ENCODE assay signal across 29 cellular contexts in genomic region chr6:35073211-35073610, GRCh38.
"Had no signal": no experiment of that assay in that cellular context is flagged by ENCODE, and none has a peak within 500 bp of the region (broad histone marks: within the 10 kb centered on the region; RNA-seq: fewer than 3 reads in every experiment).

No MANE protein-coding gene starts in this region.

- H3K27ac Mint-ChIP-seq: activated CD4-positive, alpha-beta T cell treated with anti-CD3 and anti-CD28 coated beads, Interleukin-2, amount 10 ng/mL, durations not matched to agents 7 days and 5 days; activated CD8-positive, alpha-beta memory T cell treated with anti-CD3 and anti-CD28 coated beads, Interleukin-2, amount 10 ng/mL, durations not matched to agents 7 days and 5 days; activated CD8-positive, alpha-beta T cell treated with anti-CD3 and anti-CD28 coated beads for 36 hours; activated naive CD8-positive, alpha-beta T cell treated with anti-CD3 and anti-CD28 coated beads, Interleukin-2, amount 50 U/mL, for 24 hours; effector memory CD8-positive, alpha-beta T cell; mesothelial cell of epicardium; T-helper 2 cell treated with Interferon-gamma antibody and Interleukin-4, amounts not matched to agents 5 μg/mL and 100 μg/mL, for 36 hours had no signal

- H3K36me3 Mint-ChIP-seq: activated CD8-positive, alpha-beta memory T cell treated with anti-CD3 and anti-CD28 coated beads, Interleukin-2, amount 10 ng/mL, durations not matched to agents 7 days and 5 days had no signal

- H3K27me3 ChIP-seq: body of pancreas, dorsolateral prefrontal cortex, esophagus squamous epithelium, gastrocnemius medialis, heart right ventricle, neutrophil, ovary, right lobe of liver had no signal

- DNase-seq: activated CD4-positive, alpha-beta T cell treated with anti-CD3 and anti-CD28 coated beads, Interleukin-2, amount 10 ng/mL, durations not matched to agents 7 days and 5 days; activated CD4-positive, CD25-positive, alpha-beta regulatory T cell treated with anti-CD3 and anti-CD28 coated beads, Interleukin-2, amount 50 U/mL, for 72 hours; activated CD8-positive, alpha-beta memory T cell treated with anti-CD3 and anti-CD28 coated beads, Interleukin-2, amount 10 ng/mL, durations not matched to agents 7 days and 5 days; activated CD8-positive, alpha-beta T cell treated with anti-CD3 and anti-CD28 coated beads for 36 hours; activated effector memory CD4-positive, alpha-beta T cell treated with anti-CD3 and anti-CD28 coated beads, Interleukin-2, amount 50 U/mL, for 16 hours; activated naive CD4-positive, alpha-beta T cell treated with anti-CD3 and anti-CD28 coated beads, Interleukin-2, amount 50 U/mL, for 16 hours; activated naive CD8-positive, alpha-beta T cell treated with anti-CD3 and anti-CD28 coated beads, Interleukin-2, amount 50 U/mL, for 24 hours; activated T-cell treated with anti-CD3 and anti-CD28 coated beads for 4 hours; body of pancreas; effector memory CD8-positive, alpha-beta T cell; esophagus squamous epithelium; gastrocnemius medialis; heart right ventricle; islet precursor cell; naive thymus-derived CD8-positive, alpha-beta T cell; ovary; stimulated activated CD4-positive, alpha-beta T cell treated with anti-CD3 and anti-CD28 coated beads, Interleukin-2, amount 100 ng/mL, for 48 hours; stimulated activated CD8-positive, alpha-beta memory T cell treated with anti-CD3 and anti-CD28 coated beads, Interleukin-4, amount 100 ng/mL, for 48 hours; stimulated activated naive CD4-positive, alpha-beta T cell had no signal

- ATAC-seq: activated CD8-positive, alpha-beta memory T cell treated with anti-CD3 and anti-CD28 coated beads, Interleukin-2, amount 10 ng/mL, durations not matched to agents 7 days and 5 days; activated CD8-positive, alpha-beta T cell treated with anti-CD3 and anti-CD28 coated beads for 36 hours; activated naive CD8-positive, alpha-beta T cell treated with anti-CD3 and anti-CD28 coated beads, Interleukin-2, amount 50 U/mL, for 24 hours; body of pancreas; effector memory CD8-positive, alpha-beta T cell; gastrocnemius medialis; naive thymus-derived CD8-positive, alpha-beta T cell; right lobe of liver had no signal

- H3K9me3 ChIP-seq: body of pancreas, esophagus squamous epithelium, gastrocnemius medialis, heart right ventricle, neutrophil, ovary, right lobe of liver, thoracic aorta had no signal

- H3K4me1 ChIP-seq: body of pancreas, gastrocnemius medialis, right lobe of liver had no signal

- H3K27ac ChIP-seq: body of pancreas, esophagus squamous epithelium, gastrocnemius medialis, heart right ventricle, neutrophil, ovary, right lobe of liver, SK-N-MC, thoracic aorta, VCaP had no signal

- H3K4me1 Mint-ChIP-seq: activated CD4-positive, alpha-beta T cell treated with anti-CD3 and anti-CD28 coated beads, Interleukin-2, amount 10 ng/mL, durations not matched to agents 7 days and 5 days; activated CD8-positive, alpha-beta memory T cell treated with anti-CD3 and anti-CD28 coated beads, Interleukin-2, amount 10 ng/mL, durations not matched to agents 7 days and 5 days; activated naive CD8-positive, alpha-beta T cell treated with anti-CD3 and anti-CD28 coated beads, Interleukin-2, amount 50 U/mL, for 24 hours; central memory CD8-positive, alpha-beta T cell had no signal

- H3K27me3 Mint-ChIP-seq: activated CD4-positive, alpha-beta T cell treated with anti-CD3 and anti-CD28 coated beads, Interleukin-2, amount 10 ng/mL, durations not matched to agents 7 days and 5 days; activated CD8-positive, alpha-beta memory T cell treated with anti-CD3 and anti-CD28 coated beads, Interleukin-2, amount 10 ng/mL, durations not matched to agents 7 days and 5 days; activated CD8-positive, alpha-beta T cell treated with anti-CD3 and anti-CD28 coated beads for 36 hours; activated naive CD8-positive, alpha-beta T cell treated with anti-CD3 and anti-CD28 coated beads, Interleukin-2, amount 50 U/mL, for 24 hours; central memory CD8-positive, alpha-beta T cell; effector memory CD8-positive, alpha-beta T cell; naive thymus-derived CD8-positive, alpha-beta T cell had no signal

- H3K4me3 Mint-ChIP-seq: activated CD4-positive, alpha-beta T cell treated with anti-CD3 and anti-CD28 coated beads, Interleukin-2, amount 10 ng/mL, durations not matched to agents 7 days and 5 days; activated CD8-positive, alpha-beta memory T cell treated with anti-CD3 and anti-CD28 coated beads, Interleukin-2, amount 10 ng/mL, durations not matched to agents 7 days and 5 days; activated CD8-positive, alpha-beta T cell treated with anti-CD3 and anti-CD28 coated beads for 36 hours; activated naive CD8-positive, alpha-beta T cell treated with anti-CD3 and anti-CD28 coated beads, Interleukin-2, amount 50 U/mL, for 24 hours; central memory CD8-positive, alpha-beta T cell; effector memory CD8-positive, alpha-beta T cell; mesothelial cell of epicardium; T-helper 2 cell treated with Interferon-gamma antibody and Interleukin-4, amounts not matched to agents 5 μg/mL and 100 μg/mL, for 36 hours had no signal

- H3K4me3 ChIP-seq: body of pancreas, dorsolateral prefrontal cortex, esophagus squamous epithelium, gastrocnemius medialis, heart right ventricle, ovary, right lobe of liver, SK-N-MC, skin epidermis, thoracic aorta had no signal

- H3K36me3 ChIP-seq: ovary had no signal

- H3K9me3 Mint-ChIP-seq: activated CD4-positive, alpha-beta T cell treated with anti-CD3 and anti-CD28 coated beads, Interleukin-2, amount 10 ng/mL, durations not matched to agents 7 days and 5 days; activated CD8-positive, alpha-beta T cell treated with anti-CD3 and anti-CD28 coated beads for 36 hours; activated naive CD8-positive, alpha-beta T cell treated with anti-CD3 and anti-CD28 coated beads, Interleukin-2, amount 50 U/mL, for 24 hours; central memory CD8-positive, alpha-beta T cell; effector memory CD8-positive, alpha-beta T cell; mesothelial cell of epicardium; naive thymus-derived CD8-positive, alpha-beta T cell; T-helper 2 cell treated with Interferon-gamma antibody and Interleukin-4, amounts not matched to agents 5 μg/mL and 100 μg/mL, for 36 hours had no signal
